In the genomic region with DNA sequence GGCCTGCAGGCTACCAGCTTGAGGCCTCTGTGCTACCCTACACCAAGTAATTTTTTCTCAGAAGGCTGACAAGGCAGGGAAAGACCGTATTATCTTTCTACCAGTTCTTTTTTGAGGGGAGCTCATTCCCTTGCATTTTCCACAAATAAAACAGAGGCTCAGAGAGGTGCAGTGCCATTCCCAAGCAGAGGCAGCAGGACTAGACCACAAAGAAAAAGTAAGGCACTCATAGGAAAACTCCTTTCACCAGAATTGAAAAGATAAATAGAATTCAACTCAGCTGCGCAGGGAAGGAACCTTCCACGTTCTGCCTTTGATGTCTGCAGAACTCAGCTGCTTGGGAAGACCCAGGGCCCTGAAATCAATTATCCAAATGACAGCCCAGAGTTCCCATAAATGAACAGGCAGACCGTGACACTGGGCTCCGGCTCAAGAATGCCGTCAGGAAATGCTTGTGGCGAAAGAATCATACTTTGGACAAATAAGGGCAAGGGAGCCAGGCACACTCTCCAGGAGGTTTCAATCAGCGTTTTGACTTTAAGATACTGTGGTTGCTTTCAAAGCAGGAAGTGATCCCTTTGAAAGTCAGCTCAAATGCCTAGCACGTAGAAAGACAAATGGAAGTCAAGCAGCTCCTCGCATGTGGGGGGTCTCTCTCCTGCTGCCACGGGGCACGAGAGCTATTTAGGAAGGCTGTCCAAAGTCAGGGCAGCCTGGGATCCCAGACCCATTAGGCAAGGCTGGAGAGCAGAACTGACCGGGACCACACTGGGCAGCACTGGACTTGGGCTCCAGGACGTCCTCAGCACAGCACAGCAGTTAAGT, we compare ENCODE assay signal across 9 cellular contexts. TPM values are rescaled to one million over a fixed set of nuclear protein-coding genes. Genes with fewer than 3 reads are reported as not detected.
DNase-seq lines count a peak whose midpoint lies in the region; ATAC-seq and TF ChIP-seq lines count a peak whose summit lies in the region.
"Had no signal": no experiment of that assay in that cellular context is flagged by ENCODE, and none has a peak within 500 bp of the region (broad histone marks: within the 10 kb centered on the region; RNA-seq: fewer than 3 reads in every experiment).

No MANE protein-coding gene starts in this region.

- peaks cover 74% of the 10 kb centered on the region for H3K4me1 ChIP-seq in GM23248 (ENCODE audit: insufficient read depth)
- peaks cover 39 to 45% of the 10 kb centered on the region in 2 donors for H3K4me1 ChIP-seq in duodenal mucosa (ENCODE audit: control insufficient read depth in 1 of 2, insufficient read depth in 2 of 2, low read length in 2 of 2)
- H3K4me1 ChIP-seq in lung (ENCODE audit: control insufficient read depth in 2 of 2, insufficient read depth in 2 of 2, low read length in 2 of 2), result peaks cover 65 to 67% of the 10 kb centered on the region in 2 donors
- H3K4me1 ChIP-seq in tibial artery, result peaks cover 5 to 100% (median 97%) of the 10 kb centered on the region in 4 donors

- no peaks in the 10 kb centered on the region for H3K9me3 ChIP-seq in GM23248 (ENCODE audit: low read depth)
- H3K9me3 ChIP-seq in duodenal mucosa (ENCODE audit: control insufficient read depth in 1 of 2, low read length in 2 of 2), result no peaks in the 10 kb centered on the region
- no peaks in the 10 kb centered on the region for H3K9me3 ChIP-seq in lung (ENCODE audit: control insufficient read depth in 2 of 2, insufficient read depth in 1 of 2, low read length in 1 of 2)
- no peaks in the 10 kb centered on the region for H3K9me3 ChIP-seq in tibial artery

- no peaks in the 10 kb centered on the region for H4K20me1 ChIP-seq in GM23248 (ENCODE audit: insufficient read depth)

- H3K27ac Mint-ChIP-seq in effector memory CD8-positive, alpha-beta T cell, result peak overlapping the region in 1 of 2 donors; percentile 42

- intact Hi-C loops in tibial artery (cut with DNase I; ENCODE audit: low total_unique reads), result no loop called here

- H3F3A ChIP-seq in GM23248 (ENCODE audit: insufficient read depth), result peaks cover 75% of the 10 kb centered on the region

- H3K9ac ChIP-seq in GM23248 (peak overlapping the region; percentile 89), duodenal mucosa (ENCODE audit: low read depth in 1 of 2, low read length in 2 of 2) (peak overlapping the region; percentile 22 to 66)

- peaks cover 23% of the 10 kb centered on the region; the same call in 1 of the 2 replicates for H3K36me3 ChIP-seq in GM23248 (ENCODE audit: low read depth)
- peaks cover 4 to 37% of the 10 kb centered on the region in 2 donors for H3K36me3 ChIP-seq in duodenal mucosa (ENCODE audit: control insufficient read depth in 1 of 2, insufficient read depth in 2 of 2, low read length in 2 of 2)
- peaks cover 6 to 29% of the 10 kb centered on the region in 2 donors for H3K36me3 ChIP-seq in lung (ENCODE audit: control insufficient read depth in 2 of 2, insufficient read depth in 2 of 2, low read length in 2 of 2)
- peaks cover 5 to 32% (median 19%) of the 10 kb centered on the region in 3 donors for H3K36me3 ChIP-seq in tibial artery

- peaks cover 85% of the 10 kb centered on the region for H3K79me2 ChIP-seq in GM23248 (ENCODE audit: insufficient read depth)

- ATAC-seq in lung (ENCODE audit: insufficient read depth, low FRiP score) (peak; percentile 47), GM19455 (IDR thresholded peaks at IDR 0.05; ENCODE audit: unreplicated experiment) (no peak), HG03280 (IDR thresholded peaks at IDR 0.05; ENCODE audit: unreplicated experiment) (no peak)
- ATAC-seq in effector memory CD8-positive, alpha-beta T cell (replicated peaks), result no peak

- peaks cover 30 to 51% of the 10 kb centered on the region in 2 donors for H3K4me1 Mint-ChIP-seq in effector memory CD8-positive, alpha-beta T cell (ENCODE audit: low read depth in 2 of 2)

- in situ Hi-C loops in GM23248 (cut with MboI), result no loop called here

- 1 to 2% methylated on average over 14 of the region's 14 CpGs for WGBS in GM23248 (ENCODE audit: low coverage in 1 of 2, low lambda C conversion rate in 2 of 2, missing lambda C conversion rate in 2 of 2), 2 experiments
- 13 to 25% methylated on average over 14 of the region's 14 CpGs for WGBS in lung, 2 donors

- H3K4me2 ChIP-seq in GM23248 (ENCODE audit: unreplicated experiment), result peak overlapping the region; percentile 77

- DNase-seq in GM23248 (peak; percentile 96), lung (ENCODE audit: low spot score) (peak; percentile 83), tibial artery (peak; percentile 87 to 93)
- DNase-seq in effector memory CD8-positive, alpha-beta T cell, result no peak
- DNase-seq: stimulated activated naive B cell treated with anti-CD40 and anti-IgM and Interleukin-4, amounts not matched to agents 10 μg/mL and 1 μg/mL and 100 μg/mL, for 72 hours had no signal

- no peaks in the 10 kb centered on the region for H3K9me3 Mint-ChIP-seq in effector memory CD8-positive, alpha-beta T cell
- H3K9me3 Mint-ChIP-seq: stimulated activated naive B cell treated with anti-CD40 and anti-IgM and Interleukin-4, amounts not matched to agents 10 μg/mL and 1 μg/mL and 100 μg/mL, for 72 hours had no signal

- H3K27me3 ChIP-seq in GM23248 (replicated peaks; ENCODE audit: insufficient read depth) (no peaks in the 10 kb centered on the region), duodenal mucosa (ENCODE audit: control insufficient read depth in 1 of 2, insufficient read depth in 2 of 2, low read length in 2 of 2) (no peaks in the 10 kb centered on the region), lung (ENCODE audit: control insufficient read depth, insufficient read depth) (no peaks in the 10 kb centered on the region), tibial artery (no peaks in the 10 kb centered on the region)

- H3K36me3 Mint-ChIP-seq in effector memory CD8-positive, alpha-beta T cell (ENCODE audit: insufficient read depth), result peaks cover 22% of the 10 kb centered on the region

- H3K27me3 Mint-ChIP-seq in effector memory CD8-positive, alpha-beta T cell, result no peaks in the 10 kb centered on the region
- H3K27me3 Mint-ChIP-seq: stimulated activated naive B cell treated with anti-CD40 and anti-IgM and Interleukin-4, amounts not matched to agents 10 μg/mL and 1 μg/mL and 100 μg/mL, for 72 hours had no signal

- H3K4me3 ChIP-seq in GM23248, result peak overlapping the region; percentile 61
- no peak overlapping the region for H3K4me3 ChIP-seq in duodenal mucosa (ENCODE audit: low read depth in 1 of 2, low read length in 2 of 2)
- H3K4me3 ChIP-seq in lung, result no peak overlapping the region
- peak overlapping the region; percentile 28 to 41 for H3K4me3 ChIP-seq in tibial artery

- no peak for TF ChIP-seq CTCF in lung (IDR thresholded peaks at IDR 0.05; ENCODE audit: control extremely low read depth, extremely low read depth)
- TF ChIP-seq CTCF in tibial artery (IDR thresholded peaks at IDR 0.05), result peak in 1 of 2 experiments; percentile 7

- H3K9me2 ChIP-seq in GM23248 (ENCODE audit: insufficient read depth), result no peaks in the 10 kb centered on the region

- H3K27ac ChIP-seq in GM23248, result peak overlapping the region; percentile 99
- peak overlapping the region; percentile 91 for H3K27ac ChIP-seq in duodenal mucosa (ENCODE audit: low read depth, low read length)
- H3K27ac ChIP-seq in lung (ENCODE audit: low read depth in 1 of 2, low read length in 1 of 2), result peak overlapping the region; percentile 94 to 98
- peak overlapping the region; percentile 84 to 95 for H3K27ac ChIP-seq in tibial artery

- H2AFZ ChIP-seq in GM23248, result no peak overlapping the region

- no peak overlapping the region for H3K4me3 Mint-ChIP-seq in effector memory CD8-positive, alpha-beta T cell
- H3K4me3 Mint-ChIP-seq: stimulated activated naive B cell treated with anti-CD40 and anti-IgM and Interleukin-4, amounts not matched to agents 10 μg/mL and 1 μg/mL and 100 μg/mL, for 72 hours had no signal

TF ChIP-seq in PFSK-1, 5 proteins besides CTCF, POLR2A, EP300 and RAD21:
- TF ChIP-seq FOXP2 (optimal IDR thresholded peaks at IDR 0.05; ENCODE audit: borderline replicate concordance, extremely low read depth, extremely low read length, insufficient read depth) (no peak), SIN3A (IDR thresholded peaks at IDR 0.05; ENCODE audit: borderline replicate concordance, insufficient read depth, low read length) (peak; percentile 74; the same call in 1 of the 2 replicates)

RNA-seq across cellular contexts. Expression of gene KCTD10, which starts 14.0 kb away (rescaled TPM):
- 97.0 and 117 TPM in 2 replicates for total RNA-seq in GM23248 (2014; rRNA removed; shearing (Covaris generic))
- polyA plus RNA-seq in GM23248 (2016; fragmentation: Nextera tagmentation; extraction: Ambion mirVana) (81.1 and 83.4 TPM in 2 replicates), lung (10 to 100 TPM; 21.7 to 51.1 TPM)
- 35.6 TPM for polyA plus RNA-seq in PFSK-1 (2012; ENCODE audit: insufficient read length, low read depth)
- 10 to 100 TPM; 56.3 to 72.6 TPM for total RNA-seq in lung

RNA-seq across cellular contexts. Expression of gene UBE3B, which starts 14.4 kb away (rescaled TPM):
- total RNA-seq in GM23248 (2014; rRNA removed; shearing (Covaris generic)), result 32.0 and 34.7 TPM in 2 replicates
- polyA plus RNA-seq in GM23248 (2016; fragmentation: Nextera tagmentation; extraction: Ambion mirVana) (34.3 and 38.3 TPM in 2 replicates), lung (10 to 100 TPM in 1 of 2 donors, 1 to 10 TPM in 1; 10.0 to 15.0 TPM)
- 13.1 TPM for polyA plus RNA-seq in PFSK-1 (2012; ENCODE audit: insufficient read length, low read depth)
- 10 to 100 TPM; 38.7 to 58.9 TPM for total RNA-seq in lung

Comparison
In these comparisons a context has a peak if more than half of its experiments do, and no peak if none do; other contexts are left out.
1. DNase-seq: peak in GM23248 (single experiment), lung (single experiment) and tibial artery (2 of 2); none in effector memory CD8-positive, alpha-beta T cell (0 of 3).
2. H3K4me3 ChIP-seq: peak in GM23248 (single experiment) and tibial artery (2 of 2); none in duodenal mucosa (0 of 2) and lung (single experiment).
3. Peak in every context shown above with its lines, with median percentiles within 50 percentile points of each other: H3K27ac ChIP-seq.